In the genomic region with DNA sequence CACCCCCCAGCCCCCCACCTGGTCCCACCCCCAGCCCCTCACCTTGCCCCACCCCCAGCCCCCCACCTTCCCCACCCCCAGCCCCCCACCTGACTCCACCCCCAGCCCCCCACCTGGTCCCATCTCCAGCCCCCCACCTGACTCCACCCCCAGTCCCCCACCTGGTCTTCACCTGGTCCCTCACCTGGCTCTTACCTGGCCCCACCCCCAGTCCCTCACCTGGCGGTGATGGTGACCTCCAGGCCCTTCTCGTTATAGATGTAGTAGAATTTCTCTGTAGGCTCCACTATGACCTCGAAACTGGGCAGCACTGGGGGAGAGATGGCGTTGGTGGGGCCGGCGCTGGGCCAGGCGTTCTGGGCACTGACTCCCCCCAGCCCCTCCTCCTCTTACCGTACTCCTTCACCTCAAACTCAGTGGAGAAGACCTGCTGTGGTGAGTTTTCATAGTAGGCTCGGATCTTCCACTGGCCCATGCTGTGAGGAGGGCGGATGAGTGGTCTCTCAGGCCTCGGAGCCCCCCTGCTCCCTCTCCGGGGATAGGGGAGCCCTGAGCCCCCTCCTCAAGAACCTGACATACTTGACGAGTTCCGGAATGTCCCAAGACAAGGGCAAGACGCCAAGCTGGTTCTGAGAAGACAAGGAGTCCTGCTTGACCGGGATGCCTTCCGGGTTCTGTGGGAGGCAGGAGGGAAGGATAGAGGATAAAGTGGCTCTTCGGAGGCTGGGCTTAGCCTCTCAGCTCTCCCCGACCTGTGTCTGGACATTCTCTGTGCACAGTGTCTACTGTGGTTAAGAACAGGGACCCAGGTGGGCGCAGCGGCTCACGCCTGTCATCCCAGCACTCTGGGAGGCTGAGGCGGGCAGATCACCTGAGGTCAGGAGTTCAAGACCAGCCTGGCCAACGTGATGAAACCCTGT, we compare ENCODE assay signal across 20 cellular contexts. TPM values are rescaled to one million over a fixed set of nuclear protein-coding genes. Genes with fewer than 3 reads are reported as not detected.
"Had no signal": no experiment of that assay in that cellular context is flagged by ENCODE, and none has a peak within 500 bp of the region (broad histone marks: within the 10 kb centered on the region; RNA-seq: fewer than 3 reads in every experiment).

No MANE protein-coding gene starts in this region.

- H3K9me3 Mint-ChIP-seq: nephron progenitor cell had no signal

- H3K27ac ChIP-seq: epithelial cell of prostate, heart left ventricle, parathyroid adenoma, sigmoid colon, testis, vagina had no signal

- H3K27ac Mint-ChIP-seq: nephron progenitor cell; stimulated activated naive B cell treated with anti-CD40 and anti-IgM and Interleukin-4, amounts not matched to agents 10 μg/mL and 1 μg/mL and 100 μg/mL, for 72 hours; type B pancreatic cell; WTC11 had no signal

- H3K9me3 ChIP-seq: heart left ventricle, sigmoid colon, testis, vagina had no signal

- H2AFZ ChIP-seq: parathyroid adenoma had no signal

- DNase-seq: activated naive CD4-positive, alpha-beta T cell treated with Interleukin-2 at 50 U/mL for 16 hours; activated T-cell treated with anti-CD3 and anti-CD28 coated beads, Interleukin-2, amount 50 U/mL, for 48 hours; amygdala; cerebellar nuclear complex; cortex of kidney; islet precursor cell; nephron progenitor cell; sigmoid colon; stimulated activated CD4-positive, alpha-beta T cell treated with anti-CD3 and anti-CD28 coated beads, Interleukin-2, amount 100 ng/mL, for 48 hours; stimulated activated CD8-positive, alpha-beta memory T cell treated with anti-CD3 and anti-CD28 coated beads, Interleukin-4, amount 100 ng/mL, for 48 hours; stimulated activated naive B cell treated with anti-CD40 and anti-IgM and Interleukin-4, amounts not matched to agents 10 μg/mL and 1 μg/mL and 100 μg/mL, for 72 hours; T1000; testis had no signal

- H3K4me1 ChIP-seq: heart left ventricle, parathyroid adenoma, sigmoid colon, testis, vagina had no signal

- H3K4me2 ChIP-seq: smooth muscle cell had no signal

- H3K4me3 ChIP-seq: heart left ventricle, sigmoid colon, smooth muscle cell, testis, vagina had no signal

- H3K79me2 ChIP-seq: parathyroid adenoma had no signal

- H3K36me3 ChIP-seq: sigmoid colon, vagina had no signal

- H3K36me3 Mint-ChIP-seq: stimulated activated naive B cell treated with anti-CD40 and anti-IgM and Interleukin-4, amounts not matched to agents 10 μg/mL and 1 μg/mL and 100 μg/mL, for 72 hours; type B pancreatic cell; WTC11 had no signal

- H3K9ac ChIP-seq: parathyroid adenoma had no signal

- ATAC-seq: heart left ventricle; stimulated activated naive B cell treated with anti-CD40 and anti-IgM and Interleukin-4, amounts not matched to agents 10 μg/mL and 1 μg/mL and 100 μg/mL, for 72 hours; WTC11 had no signal

- H3K27me3 ChIP-seq: testis, vagina had no signal

- H3K4me3 Mint-ChIP-seq: nephron progenitor cell; stimulated activated naive B cell treated with anti-CD40 and anti-IgM and Interleukin-4, amounts not matched to agents 10 μg/mL and 1 μg/mL and 100 μg/mL, for 72 hours; type B pancreatic cell; WTC11 had no signal

RNA-seq across cellular contexts. Expression of a gene that starts 44.1 kb away (rescaled TPM):
- total RNA-seq: smooth muscle cell had no signal
- polyA plus RNA-seq: smooth muscle cell had no signal
